34 cellular contexts compared by ENCODE assay signal in genomic region chr2:98032086-98032485, GRCh38. TPM values are rescaled to one million over a fixed set of nuclear protein-coding genes. Genes with fewer than 3 reads are reported as not detected.
"Had no signal": no experiment of that assay in that cellular context is flagged by ENCODE, and none has a peak within 500 bp of the region (broad histone marks: within the 10 kb centered on the region; RNA-seq: fewer than 3 reads in every experiment).

No MANE protein-coding gene starts in this region.

- H3K27ac ChIP-seq: hepatocyte, left lung, lower lobe of right lung, neural progenitor cell, neutrophil, parathyroid adenoma, psoas muscle, right lobe of liver, suprapubic skin, thoracic aorta, tibial artery, uterus had no signal

- H3K4me2 ChIP-seq: hepatocyte, neural progenitor cell, smooth muscle cell had no signal

- H3K9me3 ChIP-seq: left lung, lower lobe of right lung, neutrophil, psoas muscle, right lobe of liver, suprapubic skin, thoracic aorta, tibial artery, uterus had no signal

- H3K36me3 Mint-ChIP-seq: mesothelial cell of epicardium, naive B cell, natural killer cell, neural progenitor cell had no signal

- H3K27me3 ChIP-seq: hepatocyte, neural progenitor cell, neutrophil, right lobe of liver, suprapubic skin, tibial artery, uterus had no signal

- H3K27me3 Mint-ChIP-seq: naive B cell; stimulated activated naive CD8-positive, alpha-beta T cell treated with anti-CD3 and anti-CD28 coated beads, Interleukin-15, Interleukin-2, amounts not matched to agents 100 ng/mL and 50 ng/mL, for 24 hours had no signal

- H3K4me3 Mint-ChIP-seq: mesothelial cell of epicardium; natural killer cell; nephron progenitor cell; neural progenitor cell; stimulated activated naive CD8-positive, alpha-beta T cell treated with anti-CD3 and anti-CD28 coated beads, Interleukin-15, Interleukin-2, amounts not matched to agents 100 ng/mL and 50 ng/mL, for 24 hours had no signal

- ATAC-seq: left cardiac atrium, left lung, lower lobe of right lung, natural killer cell, psoas muscle, right lobe of liver had no signal

- H3K79me2 ChIP-seq: hepatocyte, parathyroid adenoma had no signal

- H3K9ac ChIP-seq: neural progenitor cell, parathyroid adenoma had no signal

- DNase-seq: kidney glomerular epithelial cell; left cardiac atrium; left lung; lower lobe of right lung; mammary epithelial cell; mesenchymal stem cell; naive B cell; natural killer cell; nephron progenitor cell; occipital lobe; psoas muscle; right lobe of liver; stimulated activated CD4-positive, alpha-beta T cell treated with anti-CD3 and anti-CD28 coated beads, Interleukin-1b, Interleukin-23, amount 100 ng/mL, for 48 hours; stimulated activated CD4-positive, alpha-beta T cell treated with anti-CD3 and anti-CD28 coated beads, Interleukin-2, amount 100 ng/mL, for 48 hours; stimulated activated CD4-positive, alpha-beta T cell treated with anti-CD3 and anti-CD28 coated beads, Interleukin-4, amount 100 ng/mL, for 4 hours; stimulated activated CD8-positive, alpha-beta memory T cell treated with anti-CD3 and anti-CD28 coated beads, Interleukin-4, amount 100 ng/mL, for 48 hours; stimulated activated naive CD4-positive, alpha-beta T cell; tibial artery; uterus had no signal

- H3K27ac Mint-ChIP-seq: mesothelial cell of epicardium; natural killer cell; neural progenitor cell; stimulated activated naive CD8-positive, alpha-beta T cell treated with anti-CD3 and anti-CD28 coated beads, Interleukin-15, Interleukin-2, amounts not matched to agents 100 ng/mL and 50 ng/mL, for 24 hours had no signal

- H2AFZ ChIP-seq: hepatocyte, neural progenitor cell, parathyroid adenoma had no signal

- H3K4me3 ChIP-seq: hepatocyte, left lung, lower lobe of right lung, neural progenitor cell, psoas muscle, right lobe of liver, smooth muscle cell, suprapubic skin, thoracic aorta, tibial artery, uterus had no signal

- H3K9me3 Mint-ChIP-seq: mesothelial cell of epicardium; naive B cell; natural killer cell; nephron progenitor cell; neural progenitor cell; stimulated activated naive CD8-positive, alpha-beta T cell treated with anti-CD3 and anti-CD28 coated beads, Interleukin-15, Interleukin-2, amounts not matched to agents 100 ng/mL and 50 ng/mL, for 24 hours had no signal

- H3K36me3 ChIP-seq: left lung, lower lobe of right lung, neural progenitor cell, neutrophil, right lobe of liver, suprapubic skin, thoracic aorta, tibial artery, uterus had no signal

- H3K4me1 ChIP-seq: lower lobe of right lung, parathyroid adenoma, right lobe of liver, suprapubic skin, uterus had no signal

- FAIRE-seq: keratinocyte had no signal

- H3K4me1 Mint-ChIP-seq: mesothelial cell of epicardium, nephron progenitor cell had no signal

RNA-seq across cellular contexts. Expression of gene VWA3B, which starts 54.9 kb away (rescaled TPM):
- total RNA-seq: hepatocyte, liver, mesothelial cell of epicardium, mononuclear cell, natural killer cell, osteocyte, skeletal muscle tissue, smooth muscle cell, subcutaneous adipose tissue, suprapubic skin had no signal
